19 cellular contexts compared by ENCODE assay signal in genomic region chr14:34243401-34243800, GRCh38.
DNase-seq lines count a peak whose midpoint lies in the region; ATAC-seq and TF ChIP-seq lines count a peak whose summit lies in the region.
"Had no signal": no experiment of that assay in that cellular context is flagged by ENCODE, and none has a peak within 500 bp of the region (broad histone marks: within the 10 kb centered on the region; RNA-seq: fewer than 3 reads in every experiment).

No MANE protein-coding gene starts in this region.

- H3K27me3 ChIP-seq in PC-3 (ENCODE audit: low read length): no peaks in the 10 kb centered on the region
- no peaks in the 10 kb centered on the region for H3K27me3 ChIP-seq in esophagus muscularis mucosa
- no peaks in the 10 kb centered on the region for H3K27me3 ChIP-seq in CD8-positive, alpha-beta memory T cell (ENCODE audit: insufficient read depth, low read length, poor library complexity, severe bottlenecking)
- H3K27me3 ChIP-seq: BLaER1 treated with 17β-estradiol and CSF1 and Interleukin-3, amounts not matched to agents 10 nM and 100 nM had no signal

- TF ChIP-seq EP300 in esophagus muscularis mucosa (IDR thresholded peaks at IDR 0.05): no peak

- ATAC-seq in PC-3 (no peak), mucosa of descending colon (peak; percentile 66), GM18498 (IDR thresholded peaks at IDR 0.05; ENCODE audit: unreplicated experiment) (no peak)
- ATAC-seq: A549 had no signal

- H3F3A ChIP-seq in PC-3 (ENCODE audit: low read length, unreplicated experiment): no peaks in the 10 kb centered on the region

- no peak overlapping the region for H3K4me3 Mint-ChIP-seq in CD8-positive, alpha-beta memory T cell
- H3K4me3 Mint-ChIP-seq: B cell; CD14-positive monocyte; CD4-positive, alpha-beta memory T cell; CD4-positive, CD25-positive, alpha-beta regulatory T cell had no signal

- 0 out of 2 replicates have a peak, but pooled peaks cover under 1% of the 10 kb centered on the region for H3K4me1 ChIP-seq in PC-3 (ENCODE audit: insufficient read depth, low read length)
- H3K4me1 ChIP-seq in esophagus muscularis mucosa: peaks cover 0 to 26% (median 24%) of the 10 kb centered on the region in 4 donors
- H3K4me1 ChIP-seq in mucosa of descending colon (ENCODE audit: low read depth): no peaks in the 10 kb centered on the region
- H3K4me1 ChIP-seq in CD8-positive, alpha-beta memory T cell (ENCODE audit: insufficient read depth, low read length): no peaks in the 10 kb centered on the region
- H3K4me1 ChIP-seq: A549; BLaER1 treated with 17β-estradiol and CSF1 and Interleukin-3, amounts not matched to agents 10 nM and 100 nM; Caco-2 had no signal

- H2AFZ ChIP-seq in PC-3 (ENCODE audit: low read length): no peak overlapping the region

- TF ChIP-seq CTCF in C4-2B (conservative IDR thresholded peaks at IDR 0.05) (no peak), PC-3 (conservative IDR thresholded peaks at IDR 0.05; ENCODE audit: low read depth, low read length) (no peak), esophagus muscularis mucosa (IDR thresholded peaks at IDR 0.05) (no peak), mucosa of descending colon (IDR thresholded peaks at IDR 0.05) (no peak)

- no peak overlapping the region for H3K9ac ChIP-seq in PC-3 (ENCODE audit: low read length)
- H3K9ac ChIP-seq: BLaER1 treated with 17β-estradiol and CSF1 and Interleukin-3, amounts not matched to agents 10 nM and 100 nM had no signal

- H3K27ac Mint-ChIP-seq in CD8-positive, alpha-beta memory T cell: no peak overlapping the region
- H3K27ac Mint-ChIP-seq: B cell; CD14-positive monocyte; CD4-positive, alpha-beta memory T cell; CD4-positive, CD25-positive, alpha-beta regulatory T cell had no signal

- no peaks in the 10 kb centered on the region for H4K20me1 ChIP-seq in PC-3 (ENCODE audit: low read length)
- H4K20me1 ChIP-seq: BLaER1 treated with 17β-estradiol and CSF1 and Interleukin-3, amounts not matched to agents 10 nM and 100 nM had no signal

- no peak overlapping the region for H3K4me2 ChIP-seq in PC-3 (ENCODE audit: low read length)
- H3K4me2 ChIP-seq: A549; BLaER1 treated with 17β-estradiol and CSF1 and Interleukin-3, amounts not matched to agents 10 nM and 100 nM had no signal

- H3K36me3 Mint-ChIP-seq in CD8-positive, alpha-beta memory T cell: no peaks in the 10 kb centered on the region
- H3K36me3 Mint-ChIP-seq: CD14-positive monocyte; CD4-positive, alpha-beta memory T cell; CD4-positive, CD25-positive, alpha-beta regulatory T cell had no signal

- no peak for TF ChIP-seq POLR2A in esophagus muscularis mucosa (IDR thresholded peaks at IDR 0.05; ENCODE audit: low read depth)

- H3K4me3 ChIP-seq in PC-3 (ENCODE audit: low read length) (no peak overlapping the region), esophagus muscularis mucosa (no peak overlapping the region), mucosa of descending colon (no peak overlapping the region)
- H3K4me3 ChIP-seq in CD8-positive, alpha-beta memory T cell (ENCODE audit: low read length): no peak overlapping the region
- H3K4me3 ChIP-seq: A549; BLaER1 treated with 17β-estradiol and CSF1 and Interleukin-3, amounts not matched to agents 10 nM and 100 nM had no signal

- DNase-seq in PC-3 (peak; percentile 55), esophagus muscularis mucosa (ENCODE audit: extremely low spot score) (peak; percentile 12), mucosa of descending colon (no peak), NCI-H187 treated with DMSO at 0.1 percent for 48 hours (lab: John Stamatoyannopoulos, UW) (no peak)
- DNase-seq in CD8-positive, alpha-beta memory T cell: no peak
- DNase-seq: AML-193; Caco-2; Calu3; CD4-positive, alpha-beta memory T cell; CD4-positive, CD25-positive, alpha-beta regulatory T cell; DMS79 treated with DMSO at 0.1 percent for 48 hours; GF-D8 had no signal

- POLR2A ChIA-PET in PC-3 (lab: Charles Lee; ENCODE audit: unreplicated experiment): no interaction called here
- POLR2A ChIA-PET in CD8-positive, alpha-beta memory T cell (lab: Charles Lee): no interaction called here

- H3K27me3 Mint-ChIP-seq in CD8-positive, alpha-beta memory T cell: peaks cover 2 to 19% of the 10 kb centered on the region in 2 donors

- no peaks in the 10 kb centered on the region for H3K4me1 Mint-ChIP-seq in CD8-positive, alpha-beta memory T cell
- H3K4me1 Mint-ChIP-seq: B cell; CD14-positive monocyte; CD4-positive, alpha-beta memory T cell; CD4-positive, CD25-positive, alpha-beta regulatory T cell had no signal

- H3K79me2 ChIP-seq in PC-3 (ENCODE audit: low read length): no peaks in the 10 kb centered on the region

- no peaks in the 10 kb centered on the region for H3K9me2 ChIP-seq in PC-3 (replicated peaks; ENCODE audit: low read length)

- CTCF ChIA-PET in PC-3 (lab: Charles Lee): no interaction called here
- CTCF ChIA-PET in CD8-positive, alpha-beta memory T cell (lab: Charles Lee): no interaction called here

- no peaks in the 10 kb centered on the region for H3K36me3 ChIP-seq in PC-3 (ENCODE audit: low read depth, low read length)
- H3K36me3 ChIP-seq in esophagus muscularis mucosa: no peaks in the 10 kb centered on the region
- no peaks in the 10 kb centered on the region for H3K36me3 ChIP-seq in mucosa of descending colon (ENCODE audit: low read depth)
- no peaks in the 10 kb centered on the region for H3K36me3 ChIP-seq in CD8-positive, alpha-beta memory T cell (ENCODE audit: insufficient read depth, low read length)
- H3K36me3 ChIP-seq: BLaER1 treated with 17β-estradiol and CSF1 and Interleukin-3, amounts not matched to agents 10 nM and 100 nM had no signal

- H3K27ac ChIP-seq in C4-2B: peak overlapping the region; percentile 61; the same call in 1 of the 2 replicates
- no peak overlapping the region for H3K27ac ChIP-seq in PC-3 (ENCODE audit: low read length)
- H3K27ac ChIP-seq in esophagus muscularis mucosa (replicated peaks in 1 of 4): no peak overlapping the region
- no peak overlapping the region for H3K27ac ChIP-seq in CD8-positive, alpha-beta memory T cell (ENCODE audit: low read depth, low read length)
- H3K27ac ChIP-seq: 22Rv1; A549; BLaER1 treated with 17β-estradiol and CSF1 and Interleukin-3, amounts not matched to agents 10 nM and 100 nM had no signal

- intact Hi-C loops in PC-3 (cut with micrococcal nuclease) (no loop called here), esophagus muscularis mucosa (cut with DNase I) (no loop called here), mucosa of descending colon (cut with DNase I, micrococcal nuclease) (no loop called here)

- no TSS peak for BruUV-seq in PC-3 (replicated peaks; lab: Mats Ljungman, UMichigan)

- WGBS in esophagus muscularis mucosa: 85% methylated on average over 2 of the region's 2 CpGs

- H3K9me3 Mint-ChIP-seq in CD8-positive, alpha-beta memory T cell: no peaks in the 10 kb centered on the region

- no peaks in the 10 kb centered on the region for H3K9me3 ChIP-seq in PC-3 (ENCODE audit: low read length)
- peaks cover 0 to 3% (median 0%) of the 10 kb centered on the region in 4 donors for H3K9me3 ChIP-seq in esophagus muscularis mucosa
- H3K9me3 ChIP-seq in mucosa of descending colon: no peaks in the 10 kb centered on the region
- no peaks in the 10 kb centered on the region for H3K9me3 ChIP-seq in CD8-positive, alpha-beta memory T cell (ENCODE audit: low read length)
- H3K9me3 ChIP-seq: A549; BLaER1 treated with 17β-estradiol and CSF1 and Interleukin-3, amounts not matched to agents 10 nM and 100 nM; Caco-2 had no signal

Comparison
In these comparisons a context has a peak if more than half of its experiments do, and no peak if none do; other contexts are left out.
1. DNase-seq: peak in PC-3 (single experiment) and esophagus muscularis mucosa (single experiment); none in mucosa of descending colon (0 of 3), NCI-H187 treated with DMSO at 0.1 percent for 48 hours (single experiment) and CD8-positive, alpha-beta memory T cell (0 of 5).